In the genomic region with DNA sequence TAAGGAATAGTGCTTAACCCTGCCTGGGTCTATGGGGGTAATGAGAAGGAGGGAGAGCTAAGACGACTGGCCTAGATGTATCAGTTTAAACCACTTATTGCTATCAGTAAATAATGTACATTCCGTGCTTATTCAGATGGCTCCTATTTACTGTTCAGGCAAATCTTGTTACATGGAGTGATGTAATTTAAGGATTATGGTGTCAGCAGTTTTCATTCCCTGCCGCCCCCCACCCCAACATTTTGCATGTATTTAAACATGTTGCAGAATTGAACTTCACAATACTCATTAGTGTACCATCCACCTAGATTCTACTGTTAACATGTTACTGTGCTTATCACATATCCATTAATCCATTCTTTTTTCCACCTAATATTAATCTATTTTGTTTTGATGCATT, we compare ENCODE assay signal across 22 cellular contexts. TPM values are rescaled to one million over a fixed set of nuclear protein-coding genes. Genes with fewer than 3 reads are reported as not detected.
DNase-seq lines count a peak whose midpoint lies in the region; ATAC-seq, FAIRE-seq and TF ChIP-seq lines count a peak whose summit lies in the region.
"Had no signal": no experiment of that assay in that cellular context is flagged by ENCODE, and none has a peak within 500 bp of the region (broad histone marks: within the 10 kb centered on the region; RNA-seq: fewer than 3 reads in every experiment).

No MANE protein-coding gene starts in this region.

- peaks cover 98% of the 10 kb centered on the region for H3K79me2 ChIP-seq in K562 (ENCODE audit: control insufficient read depth, insufficient read depth, low read length)

- no peak overlapping the region for H2AK9ac ChIP-seq in IMR-90 (replicated peaks; ENCODE audit: low read depth, low read length, poor library complexity)

- POLR2A ChIA-PET in IMR-90 (lab: Charles Lee; ENCODE audit: unreplicated experiment) (no interaction called here), K562 (lab: Yijun Ruan, JAX) (interaction anchor here (0.5 to 2.9 kb wide), 4 partner anchors 10 to 324 kb away, joined by 3 to 16 read pairs (median 6); partner anchors contain the start of gene AGPS)

- H4K20me1 ChIP-seq in IMR-90 (ENCODE audit: insufficient read depth, low read length) (peaks cover 19% of the 10 kb centered on the region; the same call in 1 of the 2 replicates), K562 (replicated peaks; ENCODE audit: control insufficient read depth, insufficient read depth, low read length) (no peaks in the 10 kb centered on the region; the same call in 1 of the 2 replicates)

- H3K56ac ChIP-seq in IMR-90 (ENCODE audit: extremely low read depth, insufficient read depth, low read length), result no peak overlapping the region

- H3K4ac ChIP-seq in IMR-90 (ENCODE audit: low read depth, low read length) (no peak overlapping the region), mesenchymal stem cell (ENCODE audit: low read depth in 1 of 2, low read length in 2 of 2) (no peak overlapping the region)

- H3K9me3 ChIP-seq in IMR-90 (ENCODE audit: control insufficient read depth, insufficient read depth, low read length) (no peaks in the 10 kb centered on the region), K562 (replicated peaks; ENCODE audit: control insufficient read depth, insufficient read depth, low read depth, low read length) (no peaks in the 10 kb centered on the region), mesenchymal stem cell (ENCODE audit: control insufficient read depth, low read length) (no peaks in the 10 kb centered on the region), ovary (no peaks in the 10 kb centered on the region)
- H3K9me3 ChIP-seq: BE2C had no signal

- no peak overlapping the region for H4K5ac ChIP-seq in IMR-90 (ENCODE audit: low read depth, low read length)

- intact Hi-C loops in IMR-90 (cut with micrococcal nuclease), result no loop called here
- intact Hi-C loops in K562 (cut with micrococcal nuclease), result no loop called here
- intact Hi-C loops in ovary (cut with DNase I), result no loop called here

- peak; percentile 9 for FAIRE-seq in GM12891 (lab: Jason Lieb, UNC)
- FAIRE-seq in K562 (lab: Jason Lieb, UNC), result no peak
- FAIRE-seq: GM18507 had no signal

- TF ChIP-seq RAD21 in IMR-90 (IDR thresholded peaks at IDR 0.05; ENCODE audit: low read length) (no peak), K562 (CRISPR knock-in tag; conservative IDR thresholded peaks at IDR 0.05 in 1 of 2, IDR thresholded peaks at IDR 0.05 in 1 of 2) (no peak)

- H3K36me3 ChIP-seq in IMR-90 (ENCODE audit: control insufficient read depth, insufficient read depth, low read length) (no peaks in the 10 kb centered on the region), K562 (ENCODE audit: control insufficient read depth, insufficient read depth, low read length) (peaks cover 6% of the 10 kb centered on the region; the same call in 2 of the 3 replicates), mesenchymal stem cell (ENCODE audit: control insufficient read depth in 1 of 2, insufficient read depth in 2 of 2, low read depth in 1 of 2, low read length in 2 of 2) (no peaks in the 10 kb centered on the region), ovary (no peaks in the 10 kb centered on the region)
- H3K36me3 ChIP-seq: BE2C had no signal

- CTCF ChIA-PET in IMR-90 (lab: Yijun Ruan, JAX) (interaction anchor here (0.9 kb wide), 1 partner anchor 240 kb away, joined by 3 read pairs; no protein-coding TSS in a partner anchor), K562 (lab: Yijun Ruan, JAX; ENCODE audit: low intra/inter-chr PET ratio) (no interaction called here)

- BruUV-seq in IMR-90 (replicated peaks; lab: Mats Ljungman, UMichigan) (no TSS peak), K562 (replicated peaks; lab: Mats Ljungman, UMichigan) (no TSS peak)

- no peak overlapping the region for H2BK12ac ChIP-seq in mesenchymal stem cell (ENCODE audit: low read length in 2 of 2)

- no peak for DNase-seq in GM12891 (ENCODE audit: insufficient read length, low spot score)
- no peak for DNase-seq in IMR-90
- no peak for DNase-seq in K562 (ENCODE audit: extremely low read depth in 1 of 4, low spot score in 3 of 4)
- DNase-seq in mesenchymal stem cell, result no peak
- DNase-seq in ovary, result no peak
- DNase-seq in activated CD4-positive, alpha-beta T cell treated with anti-CD3 and anti-CD28 coated beads for 1 hour, result no peak
- no peak for DNase-seq in GF-D8 (lab: John Stamatoyannopoulos, UW)
- DNase-seq: BE2C, DMS79 treated with DMSO at 0.1 percent for 48 hours, H9, HFFc6, Kasumi-1, MV-4-11, NCI-H1105, NCI-H1930, NCI-H446, NCI-H524 treated with DMSO at 0.1 percent for 48 hours, NCI-H774, RPMI8226, SHP77 had no signal

- no peak overlapping the region for H3K23ac ChIP-seq in IMR-90 (ENCODE audit: low read depth, low read length)
- no peak overlapping the region for H3K23ac ChIP-seq in mesenchymal stem cell (ENCODE audit: low read length in 2 of 2)

- H2BK5ac ChIP-seq in IMR-90 (ENCODE audit: low read depth, low read length, poor library complexity, severe bottlenecking), result no peak overlapping the region
- no peak overlapping the region for H2BK5ac ChIP-seq in mesenchymal stem cell (ENCODE audit: low read depth, low read length, poor library complexity, severe bottlenecking)

- H3K27ac ChIP-seq in IMR-90 (ENCODE audit: insufficient read depth, low read length) (no peak overlapping the region), K562 (ENCODE audit: extremely low read depth, low read depth, low read length) (no peak overlapping the region; the same call in 2 of the 3 replicates), mesenchymal stem cell (ENCODE audit: low read length, poor library complexity, severe bottlenecking) (no peak overlapping the region), ovary (no peak overlapping the region)

- H3K79me1 ChIP-seq in IMR-90 (ENCODE audit: low read depth in 1 of 2, low read length in 2 of 2), result peaks cover 23 to 61% of the 10 kb centered on the region in 2 experiments
- peaks cover 8% of the 10 kb centered on the region for H3K79me1 ChIP-seq in mesenchymal stem cell (replicated peaks; ENCODE audit: low read length, poor library complexity, severe bottlenecking)

- in situ Hi-C loops in IMR-90 (cut with MboI; ENCODE audit: low sequenced_read_pairs) (no loop called here), K562 (cut with MboI) (no loop called here)

- TF ChIP-seq EP300 in K562 (IDR thresholded peaks at IDR 0.05; ENCODE audit: low read length) (no peak), ovary (IDR thresholded peaks at IDR 0.05) (no peak)

- H3K27me3 ChIP-seq in IMR-90 (ENCODE audit: control insufficient read depth, insufficient read depth, low read length) (no peaks in the 10 kb centered on the region), K562 (ENCODE audit: control insufficient read depth in 2 of 2, insufficient read depth in 2 of 2, low read length in 2 of 2) (no peaks in the 10 kb centered on the region), mesenchymal stem cell (ENCODE audit: control insufficient read depth in 1 of 2, insufficient read depth in 1 of 2, low read length in 2 of 2) (no peaks in the 10 kb centered on the region), ovary (no peaks in the 10 kb centered on the region)
- H3K27me3 ChIP-seq: BE2C had no signal

- H4K8ac ChIP-seq in IMR-90 (ENCODE audit: low read depth in 2 of 2, low read length in 2 of 2), result no peak overlapping the region
- H4K8ac ChIP-seq in mesenchymal stem cell (ENCODE audit: low read length), result no peak overlapping the region

- H3K18ac ChIP-seq in IMR-90 (ENCODE audit: low read depth, low read length) (no peak overlapping the region), mesenchymal stem cell (ENCODE audit: low read depth in 1 of 2, low read length in 2 of 2) (peak overlapping the region in 1 of 2 experiments; percentile 40)

- H2BK120ac ChIP-seq in IMR-90 (ENCODE audit: low read depth, low read length) (no peak overlapping the region), mesenchymal stem cell (ENCODE audit: low read depth, low read length) (no peak overlapping the region)

- no peak overlapping the region for H2AK5ac ChIP-seq in IMR-90 (ENCODE audit: low read depth, low read length)
- no peak overlapping the region for H2AK5ac ChIP-seq in mesenchymal stem cell (ENCODE audit: low read length, severe bottlenecking)

- H3K4me3 ChIP-seq in IMR-90 (ENCODE audit: insufficient read depth, low read depth, low read length), result no peak overlapping the region
- H3K4me3 ChIP-seq in K562, result no peak overlapping the region
- H3K4me3 ChIP-seq in mesenchymal stem cell (ENCODE audit: insufficient read depth in 1 of 2, low read depth in 1 of 2, low read length in 2 of 2), result peak overlapping the region in 1 of 2 experiments; percentile 66
- no peak overlapping the region for H3K4me3 ChIP-seq in ovary
- H3K4me3 ChIP-seq: GM23338 had no signal

- H3K9me1 ChIP-seq in IMR-90 (ENCODE audit: insufficient read depth, low read length) (peaks cover 3% of the 10 kb centered on the region; the same call in 1 of the 2 replicates), K562 (ENCODE audit: control insufficient read depth, insufficient read depth, low read length) (no peaks in the 10 kb centered on the region)

- H3K14ac ChIP-seq in IMR-90 (replicated peaks; ENCODE audit: low read depth, low read length) (no peak overlapping the region; the same call in 1 of the 2 replicates), mesenchymal stem cell (ENCODE audit: low read length in 2 of 2) (no peak overlapping the region)

- H4K91ac ChIP-seq in IMR-90 (ENCODE audit: insufficient read depth, low read depth, low read length) (no peak overlapping the region), mesenchymal stem cell (ENCODE audit: low read length) (no peak overlapping the region)

- H3K9ac ChIP-seq in IMR-90 (ENCODE audit: low read depth, low read length) (no peak overlapping the region), K562 (ENCODE audit: insufficient read depth in 1 of 2, low read depth in 2 of 2, low read length in 2 of 2) (no peak overlapping the region), mesenchymal stem cell (ENCODE audit: low read length) (peak overlapping the region; percentile 88)

- no peak overlapping the region for H2AFZ ChIP-seq in IMR-90 (replicated peaks; ENCODE audit: low read length, poor library complexity)
- H2AFZ ChIP-seq in K562 (ENCODE audit: low read depth, low read length), result no peak overlapping the region
- no peak overlapping the region for H2AFZ ChIP-seq in mesenchymal stem cell (ENCODE audit: low read depth, low read length)
- H2AFZ ChIP-seq: GM23338 had no signal

- no peak overlapping the region for H3K4me2 ChIP-seq in IMR-90 (ENCODE audit: low read depth, low read length)
- no peak overlapping the region for H3K4me2 ChIP-seq in K562 (ENCODE audit: insufficient read depth, low read length)
- no peak overlapping the region for H3K4me2 ChIP-seq in mesenchymal stem cell (ENCODE audit: low read length, poor library complexity, severe bottlenecking)
- H3K4me2 ChIP-seq: GM23338 had no signal

- no peak overlapping the region for H2BK15ac ChIP-seq in IMR-90 (ENCODE audit: low read depth, low read length)
- H2BK15ac ChIP-seq in mesenchymal stem cell (ENCODE audit: low read depth, poor library complexity, severe bottlenecking), result no peak overlapping the region

- no CpG with 5 or more reads among the region's 3 CpGs for WGBS in IMR-90 (ENCODE audit: extremely low coverage in 2 of 2, insufficient read length in 1 of 2), 2 experiments
- 74% methylated on average over 3 of the region's 3 CpGs for WGBS in K562 (ENCODE audit: insufficient coverage, low coverage, missing lambda C conversion rate)
- WGBS in mesenchymal stem cell, result 100% methylated on average over 1 of the region's 3 CpGs
- WGBS in ovary, 3 donors, result 58 to 65% (median 63%) methylated on average over 3 of the region's 3 CpGs

- H2BK20ac ChIP-seq in IMR-90 (ENCODE audit: low read depth, low read length), result no peak overlapping the region

- ATAC-seq in IMR-90 (ENCODE audit: low read depth) (no peak), K562 (no peak)
- ATAC-seq: GM23338 had no signal

- TF ChIP-seq CTCF in IMR-90 (conservative IDR thresholded peaks at IDR 0.05; ENCODE audit: low read depth, low read length) (no peak), K562 (IDR thresholded peaks at IDR 0.05 in 2 of 3, conservative IDR thresholded peaks at IDR 0.05 in 1 of 3; ENCODE audit: insufficient read depth in 2 of 3, low read depth in 1 of 3, low read length in 3 of 3) (no peak), ovary (IDR thresholded peaks at IDR 0.05) (no peak)

- dilution Hi-C loops in IMR-90 (cut with HindIII; ENCODE audit: low sequenced_read_pairs, unreplicated experiment), result no loop called here

- TF ChIP-seq POLR2A in GM12891 (IDR thresholded peaks at IDR 0.05; ENCODE audit: low read depth, low read length) (no peak), IMR-90 (IDR thresholded peaks at IDR 0.05; ENCODE audit: low read depth, low read length) (no peak), K562 (conservative IDR thresholded peaks at IDR 0.05) (no peak), ovary (IDR thresholded peaks at IDR 0.05) (no peak)

- H3K4me1 ChIP-seq in IMR-90 (ENCODE audit: control insufficient read depth, insufficient read depth, low read length) (peaks cover 1% of the 10 kb centered on the region), K562 (replicated peaks in 1 of 2; ENCODE audit: control insufficient read depth in 2 of 2, insufficient read depth in 2 of 2, low read length in 2 of 2) (peaks cover 0 to 17% of the 10 kb centered on the region in 2 experiments; a peak in 4 of 5 replicates), mesenchymal stem cell (ENCODE audit: control insufficient read depth, insufficient read depth, low read depth, low read length) (no peaks in the 10 kb centered on the region), ovary (ENCODE audit: insufficient read depth) (no peaks in the 10 kb centered on the region)

RNA-seq across cellular contexts. Expression of gene AGPS, which starts 11.7 kb away (rescaled TPM):
- polyA plus RNA-seq in GM12891 (2012; ENCODE audit: low read depth, missing spikeins), result 15.1 TPM
- total RNA-seq in IMR-90 (2012; rRNA removed) (18.6 and 34.4 TPM in 2 replicates), K562 (2014; rRNA removed) (144 and 211 TPM in 2 replicates), K562 (2014; rRNA removed; fragmentation: Illumina TruSeq; extraction: Trizol) (80.7 and 91.4 TPM in 2 replicates), K562 (2015; rRNA removed; fragmentation: Illumina TruSeq; extraction: Trizol) (66.2 and 73.4 TPM in 2 replicates), K562 (2021) (95.6 and 97.1 TPM in 2 replicates), ovary (10 to 100 TPM; 19.1 to 31.5 (median 21.3) TPM)
- polyA plus RNA-seq in IMR-90 (2012; rRNA removed) (5.5 and 6.6 TPM in 2 replicates), K562 (2011; rRNA removed) (30.5 and 63.1 TPM in 2 replicates), K562 (2014; fragmentation: Illumina TruSeq; extraction: Trizol) (43.8 and 53.3 TPM in 2 replicates), K562 (2014; fragmentation: Nextera tagmentation; extraction: Ambion mirVana) (10 to 100 TPM; 15.5 to 15.6 TPM), K562 (2014; rRNA removed) (55.5 and 60.1 TPM in 2 replicates), ovary (10 to 100 TPM in 1 of 2 donors, 1 to 10 TPM in 1; 5.4 to 21.5 TPM)
- 2.5 and 7.5 TPM in 2 replicates for polyA plus RNA-seq in IMR-90 (2012; cell fraction: cytosol; rRNA removed)
- 2.3 and 3.0 TPM in 2 replicates for polyA plus RNA-seq in IMR-90 (2012; cell fraction: nucleus; rRNA removed; ENCODE audit: low replicate concordance)
- total RNA-seq in K562 (2011; cell fraction: chromatin; rRNA removed; ENCODE audit: low replicate concordance), result 22.6 and 91.3 TPM in 2 replicates
- total RNA-seq in K562 (2011; cell fraction: nucleolus; rRNA removed), result 7.7 and 12.5 TPM in 2 replicates
- 32.9 and 66.5 TPM in 2 replicates for total RNA-seq in K562 (2011; cell fraction: nucleoplasm; rRNA removed)
- polyA plus RNA-seq in K562 (2011; cell fraction: cytosol; rRNA removed), result 10.1 and 10.3 TPM in 2 replicates
- polyA plus RNA-seq in K562 (2011; cell fraction: nucleus; rRNA removed), result 11.9 and 21.7 TPM in 2 replicates
- 39.2 and 44.1 TPM in 2 replicates for polyA plus RNA-seq in K562 (2012)
- polyA minus RNA-seq in K562 (2011; rRNA and poly(A)+ RNA removed), result 78.3 and 102 TPM in 2 replicates
- 27.3 and 41.2 TPM in 2 replicates for polyA minus RNA-seq in K562 (2011; cell fraction: cytosol; rRNA and poly(A)+ RNA removed)
- polyA minus RNA-seq in K562 (2011; cell fraction: nucleus; rRNA and poly(A)+ RNA removed), result 27.6 and 51.5 TPM in 2 replicates
- polyA plus RNA-seq in mesenchymal stem cell (2013, experiment 1 of 2), result 24.4 TPM
- polyA plus RNA-seq in mesenchymal stem cell (2013, experiment 2 of 2), result 23.3 TPM
